In the genomic region with DNA sequence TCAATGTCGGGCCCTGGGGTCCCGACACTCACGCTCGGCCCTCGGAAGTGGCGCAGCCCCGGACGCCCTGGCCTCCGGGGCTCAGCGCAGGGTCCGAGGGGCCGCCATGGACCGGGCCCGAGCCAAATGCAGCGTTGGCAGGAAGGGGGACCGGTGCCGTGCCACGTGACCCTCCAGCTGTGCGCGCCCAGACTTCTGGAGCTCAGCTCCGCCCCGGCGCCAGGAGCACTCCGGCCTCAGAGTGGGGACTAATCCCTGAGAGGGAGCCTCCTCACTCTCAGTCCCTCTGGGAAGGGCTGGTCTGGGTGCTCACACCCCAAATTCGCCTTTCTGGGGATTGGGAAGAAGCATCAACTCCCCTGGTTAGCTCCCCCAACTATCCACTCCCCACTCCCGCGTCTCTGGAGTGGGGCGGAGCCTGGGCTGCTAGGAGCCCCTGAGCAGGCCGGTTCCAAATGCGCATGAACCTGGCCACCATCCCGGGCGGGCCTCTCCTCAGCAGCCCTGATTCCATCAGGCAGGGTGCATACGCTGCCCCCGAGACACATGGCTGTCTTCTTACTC, we compare ENCODE assay signal across 8 cellular contexts. TPM values are rescaled to one million over a fixed set of nuclear protein-coding genes. Genes with fewer than 3 reads are reported as not detected.
DNase-seq lines count a peak whose midpoint lies in the region; ATAC-seq and TF ChIP-seq lines count a peak whose summit lies in the region.

A gene with protein sequence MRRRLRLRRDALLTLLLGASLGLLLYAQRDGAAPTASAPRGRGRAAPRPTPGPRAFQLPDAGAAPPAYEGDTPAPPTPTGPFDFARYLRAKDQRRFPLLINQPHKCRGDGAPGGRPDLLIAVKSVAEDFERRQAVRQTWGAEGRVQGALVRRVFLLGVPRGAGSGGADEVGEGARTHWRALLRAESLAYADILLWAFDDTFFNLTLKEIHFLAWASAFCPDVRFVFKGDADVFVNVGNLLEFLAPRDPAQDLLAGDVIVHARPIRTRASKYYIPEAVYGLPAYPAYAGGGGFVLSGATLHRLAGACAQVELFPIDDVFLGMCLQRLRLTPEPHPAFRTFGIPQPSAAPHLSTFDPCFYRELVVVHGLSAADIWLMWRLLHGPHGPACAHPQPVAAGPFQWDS (minus strand): TSS at position 166 of the 564 bp plus-strand sequence. CDS start 513 bp downstream, outside the sequence.

- no peaks in the 10 kb centered on the region for H3K27me3 ChIP-seq in naive thymus-derived CD4-positive, alpha-beta T cell (ENCODE audit: control insufficient read depth in 2 of 2, insufficient read depth in 2 of 2, low read length in 2 of 2)

- no peak within 1 kb of the TSS for H3K27ac ChIP-seq in naive thymus-derived CD4-positive, alpha-beta T cell (ENCODE audit: low read depth, low read length)

- no peak for TF ChIP-seq CTCF in fibroblast of the aortic adventitia (IDR thresholded peaks at IDR 0.05; ENCODE audit: insufficient read depth, low read length)

- H3K27ac Mint-ChIP-seq in naive thymus-derived CD4-positive, alpha-beta T cell = peak within 1 kb of the TSS in 3 of 9 donors; percentile 32 to 71 (median 51)

- ATAC-seq in GM19372 (IDR thresholded peaks at IDR 0.05; ENCODE audit: low read depth, unreplicated experiment) (peak; percentile 54), HG03097 (IDR thresholded peaks at IDR 0.05; ENCODE audit: low FRiP score, unreplicated experiment) (no peak)
- ATAC-seq in naive thymus-derived CD4-positive, alpha-beta T cell = peak; percentile 14

- CTCF ChIA-PET in naive thymus-derived CD4-positive, alpha-beta T cell (lab: Charles Lee) = interaction anchor here (2.0 to 2.4 kb wide), 3 partner anchors 133 to 166 kb away, joined by 5 to 9 read pairs (median 5); no protein-coding TSS in a partner anchor

- peak within 1 kb of the TSS; percentile 73 for H3K4me3 ChIP-seq in fibroblast of the aortic adventitia (ENCODE audit: low read depth, low read length)
- peak within 1 kb of the TSS; percentile 63 for H3K4me3 ChIP-seq in naive thymus-derived CD4-positive, alpha-beta T cell (ENCODE audit: low read length)

- peaks cover 0 to 1% (median 0%) of the 10 kb centered on the region in 11 donors for H3K9me3 Mint-ChIP-seq in naive thymus-derived CD4-positive, alpha-beta T cell

- H3K36me3 Mint-ChIP-seq in naive thymus-derived CD4-positive, alpha-beta T cell = peaks cover 5 to 30% (median 17%) of the 10 kb centered on the region in 5 donors

- peaks cover 3 to 9% of the 10 kb centered on the region in 2 donors for H3K4me1 ChIP-seq in naive thymus-derived CD4-positive, alpha-beta T cell (ENCODE audit: control insufficient read depth in 2 of 2, insufficient read depth in 2 of 2, low read length in 2 of 2)

- peak within 1 kb of the TSS; percentile 62 to 82 (median 74) for H3K4me3 Mint-ChIP-seq in naive thymus-derived CD4-positive, alpha-beta T cell

- intact Hi-C loops in naive thymus-derived CD4-positive, alpha-beta T cell (cut with micrococcal nuclease) = loop anchor here in 1 of 2 donors (2.0 kb wide), 1 partner anchor 42 kb away; a partner anchor contains a TSS

- DNase-seq in DMS 273 (lab: John Stamatoyannopoulos, UW; ENCODE audit: unreplicated experiment) (peak; percentile 95), LHCN-M2 (ENCODE audit: low read depth) (peak; percentile 82), fibroblast of the aortic adventitia (ENCODE audit: low read depth) (peak; percentile 80), NCI-H526 treated with DMSO at 0.1 percent for 48 hours (lab: John Stamatoyannopoulos, UW) (no peak)
- peak; percentile 76 for DNase-seq in activated CD8-positive, alpha-beta memory T cell treated with anti-CD3 and anti-CD28 coated beads, Interleukin-2, amount 50 U/mL, for 48 hours
- no peak for DNase-seq in naive thymus-derived CD4-positive, alpha-beta T cell

- peaks cover 12 to 42% (median 19%) of the 10 kb centered on the region in 7 donors for H3K4me1 Mint-ChIP-seq in naive thymus-derived CD4-positive, alpha-beta T cell

- peaks cover 0 to 12% (median 6%) of the 10 kb centered on the region in 5 donors for H3K27me3 Mint-ChIP-seq in naive thymus-derived CD4-positive, alpha-beta T cell

- H3K36me3 ChIP-seq in naive thymus-derived CD4-positive, alpha-beta T cell (ENCODE audit: control insufficient read depth in 2 of 3, insufficient read depth in 3 of 3, low read length in 3 of 3) = peaks cover 0 to 20% (median 0%) of the 10 kb centered on the region in 3 experiments

- no peaks in the 10 kb centered on the region for H3K9me3 ChIP-seq in naive thymus-derived CD4-positive, alpha-beta T cell (ENCODE audit: control insufficient read depth in 2 of 3, low read length in 3 of 3)

- POLR2A ChIA-PET in naive thymus-derived CD4-positive, alpha-beta T cell (lab: Charles Lee) = interaction anchor here (0.6 to 2.4 kb wide), 5 partner anchors 8 to 123 kb away, joined by 3 to 10 read pairs (median 3); a partner anchor contains a TSS

RNA-seq across cellular contexts. Expression of the gene that starts here (rescaled TPM):
- total RNA-seq in LHCN-M2 (2014; rRNA removed) = 75.5 and 85.0 TPM in 2 replicates
- polyA plus RNA-seq in LHCN-M2 (2012) = 40.8 TPM
- 37.0 and 42.4 TPM in 2 replicates for total RNA-seq in fibroblast of the aortic adventitia (ENCODE audit: low replicate concordance)
- 10 to 100 TPM in 1 of 5 experiments, 1 to 10 TPM in 4; 1.9 to 13.2 (median 2.7) TPM for total RNA-seq in naive thymus-derived CD4-positive, alpha-beta T cell
- polyA plus RNA-seq in naive thymus-derived CD4-positive, alpha-beta T cell = 1 to 10 TPM in 1 of 2 donors, under 1 TPM in 1; 0.78 to 2.4 TPM

Comparison
In these comparisons a context has a peak if more than half of its experiments do, and no peak if none do; other contexts are left out.
1. DNase-seq: peak in DMS 273 (single experiment), LHCN-M2 (single experiment), activated CD8-positive, alpha-beta memory T cell treated with anti-CD3 and anti-CD28 coated beads, Interleukin-2, amount 50 U/mL, for 48 hours (single experiment) and fibroblast of the aortic adventitia (single experiment); none in naive thymus-derived CD4-positive, alpha-beta T cell (0 of 9) and NCI-H526 treated with DMSO at 0.1 percent for 48 hours (single experiment).